ENCODE assay signal across 11 cellular contexts in genomic region chr5:134111741-134112647, GRCh38. TPM values are rescaled to one million over a fixed set of nuclear protein-coding genes. Genes with fewer than 3 reads are reported as not detected.
A peak's percentile ranks its signal among the peaks of the same experiment; 100 is the strongest.
DNase-seq lines count a peak whose midpoint lies in the region; ATAC-seq and TF ChIP-seq lines count a peak whose summit lies in the region.
"Had no signal": no experiment of that assay in that cellular context is flagged by ENCODE, and none has a peak within 500 bp of the region (broad histone marks: within the 10 kb centered on the region; RNA-seq: fewer than 3 reads in every experiment).

No MANE protein-coding gene starts in this region.

- H3K27me3 ChIP-seq in naive thymus-derived CD4-positive, alpha-beta T cell (ENCODE audit: control insufficient read depth in 2 of 2, insufficient read depth in 2 of 2, low read length in 2 of 2): no peaks in the 10 kb centered on the region

- H3K27ac ChIP-seq in naive thymus-derived CD4-positive, alpha-beta T cell (ENCODE audit: low read depth, low read length): peak overlapping the region; percentile 97
- H3K27ac ChIP-seq: neutrophil had no signal

- H3K36me3 ChIP-seq in naive thymus-derived CD4-positive, alpha-beta T cell (ENCODE audit: control insufficient read depth in 2 of 3, insufficient read depth in 3 of 3, low read length in 3 of 3): peaks cover 4 to 19% (median 14%) of the 10 kb centered on the region in 3 experiments
- H3K36me3 ChIP-seq: neutrophil, Peyer's patch had no signal

- H3K4me1 Mint-ChIP-seq in IgD-negative memory B cell: peaks cover 10 to 18% (median 14%) of the 10 kb centered on the region in 3 donors
- H3K4me1 Mint-ChIP-seq in activated naive CD8-positive, alpha-beta T cell treated with anti-CD3 and anti-CD28 coated beads, Interleukin-2, amount 10 ng/mL, durations not matched to agents 7 days and 5 days: peaks cover 48% of the 10 kb centered on the region
- peaks cover 35 to 69% (median 53%) of the 10 kb centered on the region in 7 donors for H3K4me1 Mint-ChIP-seq in naive thymus-derived CD4-positive, alpha-beta T cell

- intact Hi-C loops in naive thymus-derived CD4-positive, alpha-beta T cell (cut with micrococcal nuclease): loop anchor here (1.0 to 5.0 kb wide), 3 partner anchors 26 to 115 kb away; partner anchors contain the start of genes PPP2CA (in 1 of the 2) and VDAC1 (in 1 of the 2)

- H3K27ac Mint-ChIP-seq in IgD-negative memory B cell: peak overlapping the region in 2 of 3 donors; percentile 23 to 69
- peak overlapping the region; percentile 39 for H3K27ac Mint-ChIP-seq in activated naive CD8-positive, alpha-beta T cell treated with anti-CD3 and anti-CD28 coated beads, Interleukin-2, amount 10 ng/mL, durations not matched to agents 7 days and 5 days
- peak overlapping the region; percentile 65 to 98 (median 88) for H3K27ac Mint-ChIP-seq in naive thymus-derived CD4-positive, alpha-beta T cell

- POLR2A ChIA-PET in GM10248 (lab: Yijun Ruan, JAX): interaction anchor here (0.6 to 1.3 kb wide), 3 partner anchors 12 to 1097 kb away, joined by 3 to 9 read pairs (median 5); no protein-coding TSS in a partner anchor
- POLR2A ChIA-PET in activated naive CD8-positive, alpha-beta T cell treated with anti-CD3 and anti-CD28 coated beads, Interleukin-2, amount 10 ng/mL, durations not matched to agents 7 days and 5 days (lab: Charles Lee): interaction anchor here (0.6 to 10.5 kb wide), 13 partner anchors 8 to 114 kb away, joined by 3 to 174 read pairs (median 5); partner anchors contain the start of genes PPP2CA and SKP1
- POLR2A ChIA-PET in naive thymus-derived CD4-positive, alpha-beta T cell (lab: Charles Lee): interaction anchor here (0.6 to 48.2 kb wide), 12 partner anchors 37 to 228 kb away, joined by 3 to 1333 read pairs (median 4); partner anchors contain the start of gene PPP2CA

- H3K4me3 Mint-ChIP-seq in IgD-negative memory B cell: peak overlapping the region in 3 of 4 donors; percentile 46 to 97 (median 65)
- H3K4me3 Mint-ChIP-seq in activated naive CD8-positive, alpha-beta T cell treated with anti-CD3 and anti-CD28 coated beads, Interleukin-2, amount 10 ng/mL, durations not matched to agents 7 days and 5 days: no peak overlapping the region
- H3K4me3 Mint-ChIP-seq in naive thymus-derived CD4-positive, alpha-beta T cell: peak overlapping the region; percentile 61 to 99 (median 97)

- H3K4me3 ChIP-seq in naive thymus-derived CD4-positive, alpha-beta T cell (ENCODE audit: low read length): peak overlapping the region; percentile 93
- H3K4me3 ChIP-seq: Peyer's patch had no signal

- DNase-seq in GM10248 (ENCODE audit: extremely low spot score) (peak; percentile 52), foreskin melanocyte (no peak), Ammon's horn (ENCODE audit: low spot score) (no peak), NCI-H2107 treated with DMSO at 0.1 percent for 48 hours (lab: John Stamatoyannopoulos, UW; ENCODE audit: unreplicated experiment) (no peak)
- DNase-seq in activated naive CD8-positive, alpha-beta T cell treated with anti-CD3 and anti-CD28 coated beads, Interleukin-2, amount 10 ng/mL, durations not matched to agents 7 days and 5 days: no peak
- DNase-seq in naive thymus-derived CD4-positive, alpha-beta T cell: peak in 4 of 9 donors; percentile 49 to 72 (median 55)
- DNase-seq: NCI-H1048, Peyer's patch had no signal

- H3K4me1 ChIP-seq in naive thymus-derived CD4-positive, alpha-beta T cell (ENCODE audit: control insufficient read depth in 2 of 2, insufficient read depth in 2 of 2, low read length in 2 of 2): peaks cover 50 to 55% of the 10 kb centered on the region in 2 donors

- no peak for TF ChIP-seq CTCF in GM10248 (IDR thresholded peaks at IDR 0.05; ENCODE audit: control extremely low read depth, extremely low read depth, low read depth, missing control alignments)

- no peaks in the 10 kb centered on the region for H3K9me3 Mint-ChIP-seq in IgD-negative memory B cell
- H3K9me3 Mint-ChIP-seq in activated naive CD8-positive, alpha-beta T cell treated with anti-CD3 and anti-CD28 coated beads, Interleukin-2, amount 10 ng/mL, durations not matched to agents 7 days and 5 days: no peaks in the 10 kb centered on the region
- peaks cover 0 to 2% (median 0%) of the 10 kb centered on the region in 11 donors for H3K9me3 Mint-ChIP-seq in naive thymus-derived CD4-positive, alpha-beta T cell

- CTCF ChIA-PET in GM10248 (lab: Yijun Ruan, JAX): interaction anchor here (0.6 to 4.1 kb wide), 7 partner anchors 10 to 61 kb away, joined by 3 to 17 read pairs (median 3); no protein-coding TSS in a partner anchor
- CTCF ChIA-PET in naive thymus-derived CD4-positive, alpha-beta T cell (lab: Charles Lee): interaction anchor here (0.5 to 17.6 kb wide), 17 partner anchors 10 to 567 kb away, joined by 3 to 394 read pairs (median 5); no protein-coding TSS in a partner anchor

- H3K9me3 ChIP-seq in naive thymus-derived CD4-positive, alpha-beta T cell (ENCODE audit: control insufficient read depth in 2 of 3, low read length in 3 of 3): no peaks in the 10 kb centered on the region
- H3K9me3 ChIP-seq: neutrophil, Peyer's patch had no signal

- peaks cover 7% of the 10 kb centered on the region for H3K27me3 Mint-ChIP-seq in IgD-negative memory B cell
- no peaks in the 10 kb centered on the region for H3K27me3 Mint-ChIP-seq in activated naive CD8-positive, alpha-beta T cell treated with anti-CD3 and anti-CD28 coated beads, Interleukin-2, amount 10 ng/mL, durations not matched to agents 7 days and 5 days
- H3K27me3 Mint-ChIP-seq in naive thymus-derived CD4-positive, alpha-beta T cell: peaks cover 0 to 47% (median 0%) of the 10 kb centered on the region in 5 donors

- no peaks in the 10 kb centered on the region for H3K36me3 Mint-ChIP-seq in IgD-negative memory B cell
- H3K36me3 Mint-ChIP-seq in activated naive CD8-positive, alpha-beta T cell treated with anti-CD3 and anti-CD28 coated beads, Interleukin-2, amount 10 ng/mL, durations not matched to agents 7 days and 5 days: peaks cover 6% of the 10 kb centered on the region
- peaks cover 6 to 19% (median 14%) of the 10 kb centered on the region in 5 donors for H3K36me3 Mint-ChIP-seq in naive thymus-derived CD4-positive, alpha-beta T cell

- ATAC-seq in activated naive CD8-positive, alpha-beta T cell treated with anti-CD3 and anti-CD28 coated beads, Interleukin-2, amount 10 ng/mL, durations not matched to agents 7 days and 5 days (ENCODE audit: low read depth): peak; percentile 36
- peak; percentile 20 for ATAC-seq in naive thymus-derived CD4-positive, alpha-beta T cell
- no peak for ATAC-seq in HG02852 (IDR thresholded peaks at IDR 0.05; ENCODE audit: unreplicated experiment)

RNA-seq across cellular contexts. Expression of gene TCF7, which starts 2.5 kb away (rescaled TPM):
- 41.7 TPM for polyA plus RNA-seq in IgD-negative memory B cell
- 100 to 1,000 TPM; 283 to 315 TPM for total RNA-seq in activated naive CD8-positive, alpha-beta T cell treated with anti-CD3 and anti-CD28 coated beads, Interleukin-2, amount 10 ng/mL, durations not matched to agents 7 days and 5 days
- 1,000 to 10,000 TPM in 2 of 5 experiments, 100 to 1,000 TPM in 3; 203 to 1,066 (median 643) TPM for total RNA-seq in naive thymus-derived CD4-positive, alpha-beta T cell
- polyA plus RNA-seq in naive thymus-derived CD4-positive, alpha-beta T cell: 100 to 1,000 TPM; 356 to 560 TPM
